10 cellular contexts compared by ENCODE assay signal in the genomic region with DNA sequence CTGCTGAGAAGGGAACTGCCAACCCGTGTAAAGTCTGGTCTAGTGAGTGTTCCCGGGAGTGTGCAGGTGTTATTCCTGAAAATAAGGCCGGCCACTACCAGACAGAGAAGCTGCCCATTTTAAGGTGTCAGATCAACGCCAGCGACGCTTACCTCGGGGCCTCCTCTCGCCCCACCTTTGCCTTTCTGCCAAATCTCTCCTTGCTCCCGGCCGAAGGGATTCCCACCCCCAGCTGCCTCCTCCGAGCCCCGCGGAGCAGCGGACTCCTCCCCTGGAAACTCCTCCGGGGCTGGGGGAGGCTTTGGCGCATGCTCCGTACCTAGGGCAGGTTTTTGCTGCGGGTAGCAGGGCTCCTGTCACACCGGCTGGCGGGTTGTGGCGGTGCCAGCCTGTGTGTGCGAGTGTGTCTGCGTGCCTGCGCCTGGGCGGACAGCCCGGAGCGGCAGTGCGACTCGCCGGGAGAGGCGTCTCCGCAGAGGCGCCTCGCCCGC. TPM values are rescaled to one million over a fixed set of nuclear protein-coding genes. Genes with fewer than 3 reads are reported as not detected.
DNase-seq lines count a peak whose midpoint lies in the region; ATAC-seq, FAIRE-seq and TF ChIP-seq lines count a peak whose summit lies in the region.
"Had no signal": no experiment of that assay in that cellular context is flagged by ENCODE, and none has a peak within 500 bp of the region (broad histone marks: within the 10 kb centered on the region; RNA-seq: fewer than 3 reads in every experiment).

A gene (plus strand): TSS at position 359 of the 491 bp plus-strand sequence.

- H3K36me3 Mint-ChIP-seq in activated T-helper 17 cell treated with anti-CD3 and anti-CD28 coated beads, Interleukin-2, amount 50 U/mL, for 72 hours (ENCODE audit: low read depth), result no peaks in the 10 kb centered on the region

- no peaks in the 10 kb centered on the region for H3K9me3 Mint-ChIP-seq in activated T-helper 17 cell treated with anti-CD3 and anti-CD28 coated beads, Interleukin-2, amount 50 U/mL, for 72 hours
- H3K9me3 Mint-ChIP-seq: dendritic cell treated with granulocyte-macrophage colony-stimulating factor and Interleukin-4, amounts not matched to agents 40 ng/mL and 50 ng/mL, for 4 days had no signal

- 1% methylated on average over 35 of the region's 35 CpGs for whole genome bisulfite sequencing in right cardiac atrium
- 1 to 2% methylated on average over 35 of the region's 35 CpGs for WGBS in sigmoid colon, 2 donors

- peak; percentile 31 for DNase-seq in A673 (ENCODE audit: low spot score)
- peak; percentile 16 to 70 (median 54) for DNase-seq in right cardiac atrium
- DNase-seq in sigmoid colon, result no peak
- DNase-seq in HTR-8/SVneo (ENCODE audit: insufficient read length, low spot score), result no peak
- DNase-seq in H54 (ENCODE audit: insufficient read length, low spot score), result no peak

- peaks cover 52% of the 10 kb centered on the region for H3K27me3 Mint-ChIP-seq in activated T-helper 17 cell treated with anti-CD3 and anti-CD28 coated beads, Interleukin-2, amount 50 U/mL, for 72 hours

- POLR2A ChIA-PET in A673 (lab: Charles Lee; ENCODE audit: low non-redundant PET), result no interaction called here

- ATAC-seq in GM18861 (IDR thresholded peaks at IDR 0.05; ENCODE audit: unreplicated experiment) (peak; percentile 45), right cardiac atrium (peak; percentile 59 to 68)
- ATAC-seq in activated T-helper 17 cell treated with anti-CD3 and anti-CD28 coated beads, Interleukin-2, amount 50 U/mL, for 72 hours (replicated peaks), result no peak

- peak within 1 kb of the TSS; percentile 2 for H3K9ac ChIP-seq in HUES6 (ENCODE audit: low read length)

- BruUV-seq in A673 (replicated peaks; lab: Mats Ljungman, UMichigan), result no TSS peak

- peak within 1 kb of the TSS; percentile 38 for H3K4me3 ChIP-seq in A673 (ENCODE audit: low read depth, low read length, poor library complexity, severe bottlenecking)
- H3K4me3 ChIP-seq in HUES6 (ENCODE audit: low read depth, low read length), result peak within 1 kb of the TSS; percentile 68
- peak within 1 kb of the TSS; percentile 84 for H3K4me3 ChIP-seq in right cardiac atrium (ENCODE audit: low read length)
- H3K4me3 ChIP-seq in sigmoid colon, result peak within 1 kb of the TSS in 3 of 4 donors; percentile 37 to 53 (median 46)

- no peaks in the 10 kb centered on the region for H3K4me1 ChIP-seq in A673 (ENCODE audit: insufficient read depth, low read length, poor library complexity, severe bottlenecking)
- H3K4me1 ChIP-seq in HUES6 (ENCODE audit: control insufficient read depth, insufficient read depth, low read length), result peaks cover 8% of the 10 kb centered on the region; the same call in 1 of the 2 replicates
- peaks cover 3% of the 10 kb centered on the region for H3K4me1 ChIP-seq in right cardiac atrium (ENCODE audit: control insufficient read depth, insufficient read depth, low read length)
- peaks cover 0 to 19% (median 13%) of the 10 kb centered on the region in 4 donors for H3K4me1 ChIP-seq in sigmoid colon

- H3K4me1 Mint-ChIP-seq in activated T-helper 17 cell treated with anti-CD3 and anti-CD28 coated beads, Interleukin-2, amount 50 U/mL, for 72 hours, result no peaks in the 10 kb centered on the region

- TF ChIP-seq CTCF in A673 (conservative IDR thresholded peaks at IDR 0.05; ENCODE audit: low read depth, low read length) (no peak), sigmoid colon (IDR thresholded peaks at IDR 0.05) (no peak)

- no peak within 1 kb of the TSS for H3K27ac Mint-ChIP-seq in activated T-helper 17 cell treated with anti-CD3 and anti-CD28 coated beads, Interleukin-2, amount 50 U/mL, for 72 hours
- H3K27ac Mint-ChIP-seq: dendritic cell treated with granulocyte-macrophage colony-stimulating factor and Interleukin-4, amounts not matched to agents 40 ng/mL and 50 ng/mL, for 4 days had no signal

- TF ChIP-seq POLR2A in sigmoid colon (IDR thresholded peaks at IDR 0.05), result no peak
- TF ChIP-seq POLR2A in H54 (IDR thresholded peaks at IDR 0.05; ENCODE audit: low read depth, low read length), result no peak

- H3K4me3 Mint-ChIP-seq in activated T-helper 17 cell treated with anti-CD3 and anti-CD28 coated beads, Interleukin-2, amount 50 U/mL, for 72 hours, result peak within 1 kb of the TSS; percentile 16

- no peak for TF ChIP-seq EP300 in sigmoid colon (IDR thresholded peaks at IDR 0.05)

- intact Hi-C loops in A673 (cut with micrococcal nuclease; ENCODE audit: unreplicated experiment) (no loop called here), right cardiac atrium (cut with DNase I) (no loop called here), sigmoid colon (cut with DNase I) (no loop called here)

- no peaks in the 10 kb centered on the region for H3K36me3 ChIP-seq in A673 (ENCODE audit: insufficient read depth, low read length, poor library complexity, severe bottlenecking)
- no peaks in the 10 kb centered on the region for H3K36me3 ChIP-seq in HUES6 (ENCODE audit: control insufficient read depth, insufficient read depth, low read length)
- no peaks in the 10 kb centered on the region for H3K36me3 ChIP-seq in sigmoid colon

- H3K27me3 ChIP-seq in A673 (replicated peaks; ENCODE audit: insufficient read depth, low read depth, low read length, poor library complexity), result peaks cover 87% of the 10 kb centered on the region
- H3K27me3 ChIP-seq in HUES6 (ENCODE audit: control insufficient read depth, insufficient read depth, low read length), result peaks cover 76% of the 10 kb centered on the region
- no peaks in the 10 kb centered on the region for H3K27me3 ChIP-seq in right cardiac atrium (ENCODE audit: control insufficient read depth, insufficient read depth)
- H3K27me3 ChIP-seq in sigmoid colon, result peaks cover 14 to 79% (median 53%) of the 10 kb centered on the region in 3 donors

- CTCF ChIA-PET in A673 (lab: Charles Lee), result no interaction called here

- no peaks in the 10 kb centered on the region for H3K9me3 ChIP-seq in A673 (ENCODE audit: low read depth, low read length, poor library complexity, severe bottlenecking)
- no peaks in the 10 kb centered on the region for H3K9me3 ChIP-seq in HUES6 (ENCODE audit: control insufficient read depth, insufficient read depth, low read depth, low read length)
- H3K9me3 ChIP-seq in right cardiac atrium (ENCODE audit: control insufficient read depth, low read length), result no peaks in the 10 kb centered on the region
- no peaks in the 10 kb centered on the region for H3K9me3 ChIP-seq in sigmoid colon

- no peak for FAIRE-seq in HTR-8/SVneo (lab: Jason Lieb, UNC)
- FAIRE-seq in H54 (lab: Jason Lieb, UNC), result no peak
- FAIRE-seq: GM18507 had no signal

- H3K27ac ChIP-seq in A673 (ENCODE audit: low read depth, low read length, poor library complexity, severe bottlenecking) (no peak within 1 kb of the TSS), HUES6 (ENCODE audit: low read depth, low read length) (no peak within 1 kb of the TSS), right cardiac atrium (ENCODE audit: low read length) (no peak within 1 kb of the TSS), sigmoid colon (peak within 1 kb of the TSS in 1 of 4 donors; percentile 57)

RNA-seq across cellular contexts. Expression of the gene that starts here (rescaled TPM):
- total RNA-seq in A673 (2021) (not detected in 2 replicates), right cardiac atrium (1 to 10 TPM in 2 of 4 donors, under 1 TPM in 2; 0.64 to 1.3 (median 0.97) TPM), sigmoid colon (under 1 TPM; under 0.01 to 0.71 (median 0.44) TPM)
- not detected for total RNA-seq in activated T-helper 17 cell treated with anti-CD3 and anti-CD28 coated beads, Interleukin-2, amount 50 U/mL, for 72 hours
- polyA plus RNA-seq in right cardiac atrium (0.79 TPM), sigmoid colon (under 1 TPM in 1 of 3 donors, not detected in 2; 0.19 TPM)

Comparison
In these comparisons a context has a peak if more than half of its experiments do, and no peak if none do; other contexts are left out.
1. Peak in DNase-seq and H3K4me3 ChIP-seq in A673; RNA of the gene not detected or under 1 TPM.
2. DNase-seq: peak in right cardiac atrium (3 of 3); none in sigmoid colon (single experiment), HTR-8/SVneo (single experiment) and H54 (single experiment).
3. Peak in every context shown above with its lines, with median percentiles within 50 percentile points of each other: H3K4me3 ChIP-seq.